Comparison of ENCODE assay signal across 11 cellular contexts in the genomic region with DNA sequence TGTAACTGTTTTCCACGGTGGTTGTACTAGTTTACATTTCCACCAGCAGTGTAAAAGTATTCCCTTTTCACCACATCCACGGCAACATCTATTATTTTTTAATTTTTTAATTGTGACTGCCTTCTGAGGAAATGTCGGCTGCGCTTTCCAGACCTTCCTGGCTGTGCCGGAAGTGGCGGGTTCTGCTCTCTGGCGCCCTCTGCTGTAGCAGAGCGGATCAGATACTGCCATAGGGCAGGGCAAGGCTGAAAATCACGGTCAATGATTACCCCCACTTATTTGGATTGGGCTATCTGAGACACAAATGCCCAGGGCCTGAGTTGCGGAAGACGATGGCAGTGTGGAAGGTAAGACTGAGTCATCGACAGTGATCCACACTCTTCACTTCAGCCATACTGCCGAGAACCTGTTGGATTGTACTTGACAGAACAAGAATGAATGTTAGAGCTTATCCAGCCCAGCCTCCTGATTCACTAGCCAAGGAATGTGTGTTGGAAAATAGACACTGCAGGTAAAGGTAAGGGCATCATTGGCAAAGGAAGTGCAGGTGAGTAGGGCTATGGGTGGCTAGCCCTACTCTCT.
A peak's percentile ranks its signal among the peaks of the same experiment; 100 is the strongest.
DNase-seq lines count a peak whose midpoint lies in the region; ATAC-seq, FAIRE-seq and TF ChIP-seq lines count a peak whose summit lies in the region.
"Had no signal": no experiment of that assay in that cellular context is flagged by ENCODE, and none has a peak within 500 bp of the region (broad histone marks: within the 10 kb centered on the region; RNA-seq: fewer than 3 reads in every experiment).

No MANE protein-coding gene starts in this region.

- H3K4me3 ChIP-seq in cardiac muscle cell (no peak overlapping the region), right cardiac atrium (ENCODE audit: low read length) (no peak overlapping the region), Karpas-422 (ENCODE audit: low read length) (no peak overlapping the region), H1 (ENCODE audit: extremely low read depth in 1 of 4, insufficient read depth in 2 of 4, low read depth in 3 of 4, low read length in 4 of 4) (no peak overlapping the region), thoracic aorta (no peak overlapping the region)

- no peak overlapping the region for H3K4me2 ChIP-seq in Karpas-422 (ENCODE audit: low read depth, low read length, poor library complexity, severe bottlenecking)
- no peak overlapping the region for H3K4me2 ChIP-seq in H1 (ENCODE audit: insufficient read depth in 1 of 2, low read depth in 2 of 2, low read length in 2 of 2)

- no peak overlapping the region for H3K56ac ChIP-seq in H1 (replicated peaks; ENCODE audit: insufficient read length, low read depth, low read length)

- no peak for TF ChIP-seq POLR2A in H1 (IDR thresholded peaks at IDR 0.05; ENCODE audit: control extremely low read depth in 1 of 2, low read depth in 2 of 2, low read length in 2 of 2)

- no peak for DNase-seq in cardiac muscle cell (ENCODE audit: low read depth in 1 of 2, low spot score in 1 of 2)
- no peak for DNase-seq in right cardiac atrium
- peak; percentile 63 for DNase-seq in Karpas-422
- DNase-seq in H1 (ENCODE audit: low read depth in 1 of 2, low spot score in 2 of 2) = peak in 1 of 2 experiments; percentile 88
- DNase-seq in thoracic aorta (ENCODE audit: low spot score) = no peak
- DNase-seq in middle frontal gyrus (ENCODE audit: extremely low spot score, low spot score) = no peak
- DNase-seq: DMS79 treated with DMSO at 0.1 percent for 48 hours, kidney glomerular epithelial cell had no signal

- H3K14ac ChIP-seq in H1 (ENCODE audit: insufficient read length) = no peak overlapping the region

- H3K27ac ChIP-seq in cardiac muscle cell = no peak overlapping the region
- H3K27ac ChIP-seq in right cardiac atrium (ENCODE audit: low read length) = no peak overlapping the region
- H3K27ac ChIP-seq in Karpas-422 (ENCODE audit: low read length) = no peak overlapping the region
- no peak overlapping the region for H3K27ac ChIP-seq in H1 (ENCODE audit: low read depth, low read length)
- H3K27ac ChIP-seq in thoracic aorta = no peak overlapping the region

- TF ChIP-seq RAD21 in H1 (IDR thresholded peaks at IDR 0.05 in 1 of 2, conservative IDR thresholded peaks at IDR 0.05 in 1 of 2; ENCODE audit: low read depth in 2 of 2, low read length in 2 of 2) = peak; percentile 64 to 75

- WGBS in right cardiac atrium = 92% methylated on average over 13 of the region's 13 CpGs
- 81% methylated on average over 13 of the region's 13 CpGs; no CpG with 5 or more reads in 1 of the 2 experiments for WGBS in H1 (ENCODE audit: extremely low coverage in 1 of 2, insufficient coverage in 1 of 2, insufficient read length in 1 of 2, insufficient replicate concordance in 2 of 2, low coverage in 1 of 2, low lambda C conversion rate in 2 of 2, missing lambda C conversion rate in 1 of 2), 2 experiments

- POLR2A ChIA-PET in H1 (lab: Charles Lee; ENCODE audit: partially characterized antibody) = no interaction called here

- no peaks in the 10 kb centered on the region for H3K79me1 ChIP-seq in H1 (ENCODE audit: low read depth, low read length)

- peak overlapping the region; percentile 78; the same call in 1 of the 2 replicates for H2AK5ac ChIP-seq in H1 (ENCODE audit: low read depth, low read length)

- H3K23ac ChIP-seq in H1 (ENCODE audit: insufficient read length) = no peak overlapping the region

- H2BK5ac ChIP-seq in H1 (ENCODE audit: low read depth, low read length) = no peak overlapping the region

- 0 out of 2 replicates have a peak overlapping the region, but pooled peaks have one; percentile 0 for H2BK20ac ChIP-seq in H1 (ENCODE audit: low read length)

- FAIRE-seq in H1 (lab: Jason Lieb, UNC) = peak; percentile 69
- FAIRE-seq: colon had no signal

- no peaks in the 10 kb centered on the region for H3K9me2 ChIP-seq in Karpas-422 (replicated peaks; ENCODE audit: insufficient read depth, low read length)

- H3K79me2 ChIP-seq in Karpas-422 (ENCODE audit: low read length) = no peaks in the 10 kb centered on the region
- H3K79me2 ChIP-seq in H1 (ENCODE audit: control insufficient read depth in 1 of 2, insufficient read depth in 2 of 2, low read length in 2 of 2) = no peaks in the 10 kb centered on the region

- H3K27me3 ChIP-seq in cardiac muscle cell (no peaks in the 10 kb centered on the region), right cardiac atrium (ENCODE audit: control insufficient read depth, insufficient read depth) (no peaks in the 10 kb centered on the region), Karpas-422 (ENCODE audit: low read length) (no peaks in the 10 kb centered on the region), H1 (replicated peaks in 1 of 4; ENCODE audit: control insufficient read depth in 3 of 4, extremely low read depth in 1 of 4, insufficient read depth in 3 of 4, low read length in 3 of 4) (no peaks in the 10 kb centered on the region), thoracic aorta (replicated peaks; ENCODE audit: insufficient read depth) (no peaks in the 10 kb centered on the region)

- H4K5ac ChIP-seq in H1 (ENCODE audit: insufficient read length, low read depth, low read length) = no peak overlapping the region

- H4K91ac ChIP-seq in H1 (replicated peaks; ENCODE audit: insufficient read length, low read length) = peak overlapping the region; percentile 13

- H3K9ac ChIP-seq in Karpas-422 (ENCODE audit: low read length) (no peak overlapping the region), H1 (replicated peaks in 1 of 4; ENCODE audit: extremely low read depth in 1 of 4, low read depth in 3 of 4, low read length in 3 of 4) (no peak overlapping the region)

- H3K9me3 ChIP-seq in cardiac muscle cell (ENCODE audit: low read depth) (no peaks in the 10 kb centered on the region), right cardiac atrium (ENCODE audit: control insufficient read depth, low read length) (no peaks in the 10 kb centered on the region), Karpas-422 (ENCODE audit: low read length) (no peaks in the 10 kb centered on the region), H1 (ENCODE audit: insufficient read depth in 2 of 2, low read depth in 1 of 2, low read length in 1 of 2) (no peaks in the 10 kb centered on the region), thoracic aorta (no peaks in the 10 kb centered on the region)

- ATAC-seq in right cardiac atrium = no peak
- ATAC-seq in thoracic aorta (ENCODE audit: insufficient number of reproducible peaks, low FRiP score, low read depth) = no peak
- ATAC-seq in HG03045 (IDR thresholded peaks at IDR 0.05; ENCODE audit: unreplicated experiment) = no peak
- ATAC-seq in HG03095 (IDR thresholded peaks at IDR 0.05; ENCODE audit: unreplicated experiment) = no peak

- CTCF ChIA-PET in H1 (lab: Charles Lee; ENCODE audit: partially characterized antibody) = interaction anchor here (0.5 to 3.5 kb wide), 47 partner anchors 8 to 481 kb away, joined by 3 to 33 read pairs (median 4); no protein-coding TSS in a partner anchor

- H3K23me2 ChIP-seq in H1 (ENCODE audit: low read depth, low read length) = no peaks in the 10 kb centered on the region

- H4K20me1 ChIP-seq in Karpas-422 (ENCODE audit: insufficient read depth, low read depth, low read length) = no peaks in the 10 kb centered on the region
- H4K20me1 ChIP-seq in H1 (replicated peaks in 1 of 2; ENCODE audit: control insufficient read depth in 1 of 2, insufficient read depth in 2 of 2, low read length in 2 of 2) = no peaks in the 10 kb centered on the region

- H2BK15ac ChIP-seq in H1 (ENCODE audit: low read length) = no peak overlapping the region

- no peak overlapping the region for H2AFZ ChIP-seq in Karpas-422 (ENCODE audit: low read length)
- H2AFZ ChIP-seq in H1 (ENCODE audit: low read length) = no peak overlapping the region

- no peak overlapping the region; the same call in 1 of the 2 replicates for H3K18ac ChIP-seq in H1 (ENCODE audit: extremely low read depth, low read length)

- TF ChIP-seq CTCF in cardiac muscle cell (IDR thresholded peaks at IDR 0.05; ENCODE audit: low read depth, low read length) = peak; percentile 19
- peak; percentile 73 to 79 (median 76) for TF ChIP-seq CTCF in H1 (IDR thresholded peaks at IDR 0.05; ENCODE audit: control extremely low read depth in 1 of 3, insufficient read depth in 1 of 3, low read depth in 1 of 3, low read length in 3 of 3)
- peak; percentile 8 for TF ChIP-seq CTCF in thoracic aorta (IDR thresholded peaks at IDR 0.05)

- no peak overlapping the region for H3K4ac ChIP-seq in H1 (replicated peaks; ENCODE audit: insufficient read length, low read depth, low read length)

- no peak overlapping the region for H4K8ac ChIP-seq in H1 (ENCODE audit: extremely low read depth, insufficient read depth, low read length)

- no peak overlapping the region for H2BK120ac ChIP-seq in H1 (replicated peaks; ENCODE audit: low read depth, low read length)

- no peak for TF ChIP-seq EP300 in H1 (IDR thresholded peaks at IDR 0.05; ENCODE audit: borderline replicate concordance in 1 of 2, low read depth in 2 of 2, low read length in 2 of 2)

- H2BK12ac ChIP-seq in H1 (ENCODE audit: low read depth, low read length) = 0 out of 2 replicates have a peak overlapping the region, but pooled peaks have one; percentile 52

- H3K36me3 ChIP-seq in cardiac muscle cell (no peaks in the 10 kb centered on the region), Karpas-422 (ENCODE audit: insufficient read depth, low read length) (no peaks in the 10 kb centered on the region), H1 (ENCODE audit: control insufficient read depth in 2 of 4, insufficient read depth in 4 of 4, low read length in 3 of 4) (no peaks in the 10 kb centered on the region), thoracic aorta (no peaks in the 10 kb centered on the region)

- H3K4me1 ChIP-seq in cardiac muscle cell (ENCODE audit: low read depth) (no peaks in the 10 kb centered on the region), right cardiac atrium (ENCODE audit: control insufficient read depth, insufficient read depth, low read length) (no peaks in the 10 kb centered on the region), Karpas-422 (ENCODE audit: low read length) (no peaks in the 10 kb centered on the region), H1 (replicated peaks in 1 of 4; ENCODE audit: control insufficient read depth in 3 of 4, insufficient read depth in 4 of 4, low read length in 3 of 4) (peaks cover 0 to 3% (median 0%) of the 10 kb centered on the region in 4 experiments; a peak in 2 of 7 replicates), thoracic aorta (ENCODE audit: control insufficient read depth in 1 of 2, low read depth in 2 of 2) (no peaks in the 10 kb centered on the region)

- intact Hi-C loops in right cardiac atrium (cut with DNase I) = no loop called here

TF ChIP-seq in H1, 55 proteins besides CTCF, POLR2A, EP300 and RAD21 (continues in another document):
- TF ChIP-seq TBP (IDR thresholded peaks at IDR 0.05; ENCODE audit: low read depth, low read length) (no peak), RBBP5 (IDR thresholded peaks at IDR 0.05; ENCODE audit: borderline replicate concordance, low read depth, low read length) (no peak), YY1 (IDR thresholded peaks at IDR 0.05; ENCODE audit: low read depth, low read length) (0 out of 2 replicates have a peak, but pooled peaks have one; percentile 40), CBX8 (IDR thresholded peaks at IDR 0.05; ENCODE audit: borderline replicate concordance, low read depth, low read length) (no peak), NRF1 (IDR thresholded peaks at IDR 0.05; ENCODE audit: low read depth, low read length) (no peak), GABPA (IDR thresholded peaks at IDR 0.05; ENCODE audit: borderline replicate concordance, insufficient read depth, low read length) (peak; percentile 48; the same call in 1 of the 2 replicates)

Comparison
In these comparisons a context has a peak if more than half of its experiments do, and no peak if none do; other contexts are left out.
1. CTCF ChIP-seq: peak in every context shown above with its lines; median percentile 76 in H1; 19 in cardiac muscle cell; 8 in thoracic aorta.